In the genomic region with DNA sequence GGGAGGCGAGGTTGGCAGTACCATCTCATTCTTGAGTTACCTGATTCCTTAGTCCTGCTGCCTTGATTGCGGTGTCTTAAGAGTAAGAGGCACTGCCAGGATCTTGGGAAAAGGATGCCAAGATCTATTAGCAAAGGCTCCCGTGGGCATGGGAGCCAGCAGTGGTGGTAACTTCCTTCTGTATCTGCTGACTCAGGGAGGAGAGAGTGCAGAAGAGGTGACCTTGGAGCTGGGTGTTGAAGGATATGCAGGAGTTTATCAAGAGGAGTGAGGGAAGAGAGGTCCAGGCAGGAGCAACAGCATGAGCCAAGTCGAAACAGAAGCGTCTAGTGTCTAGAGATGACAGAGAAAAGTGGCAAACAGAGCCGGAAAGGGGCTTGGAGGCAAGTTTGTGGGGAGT, we compare ENCODE assay signal across 20 cellular contexts. TPM values are rescaled to one million over a fixed set of nuclear protein-coding genes. Genes with fewer than 3 reads are reported as not detected.
A peak's percentile ranks its signal among the peaks of the same experiment; 100 is the strongest.
DNase-seq lines count a peak whose midpoint lies in the region; ATAC-seq, FAIRE-seq and TF ChIP-seq lines count a peak whose summit lies in the region.
"Had no signal": no experiment of that assay in that cellular context is flagged by ENCODE, and none has a peak within 500 bp of the region (broad histone marks: within the 10 kb centered on the region; RNA-seq: fewer than 3 reads in every experiment).

No MANE protein-coding gene starts in this region.

- H3K9me3 ChIP-seq in IMR-90 (ENCODE audit: control insufficient read depth, insufficient read depth, low read length): no peaks in the 10 kb centered on the region
- H3K9me3 ChIP-seq in K562 (replicated peaks; ENCODE audit: control insufficient read depth, insufficient read depth, low read depth, low read length): no peaks in the 10 kb centered on the region
- no peaks in the 10 kb centered on the region for H3K9me3 ChIP-seq in neutrophil
- H3K9me3 ChIP-seq: sigmoid colon, testis had no signal

- H2BK15ac ChIP-seq in IMR-90 (ENCODE audit: low read depth, low read length): no peak overlapping the region

- peaks cover 4% of the 10 kb centered on the region; the same call in 1 of the 2 replicates for H3K36me3 ChIP-seq in IMR-90 (ENCODE audit: control insufficient read depth, insufficient read depth, low read length)
- H3K36me3 ChIP-seq in K562 (ENCODE audit: control insufficient read depth, insufficient read depth, low read length): no peaks in the 10 kb centered on the region
- peaks cover 20% of the 10 kb centered on the region for H3K36me3 ChIP-seq in neutrophil
- H3K36me3 ChIP-seq: sigmoid colon had no signal

- FAIRE-seq in K562 (lab: Jason Lieb, UNC): no peak
- FAIRE-seq: RCC 7860 had no signal

- H3K14ac ChIP-seq in IMR-90 (replicated peaks; ENCODE audit: low read depth, low read length): no peak overlapping the region

- no peak overlapping the region for H2BK120ac ChIP-seq in IMR-90 (ENCODE audit: low read depth, low read length)

- peaks cover 13% of the 10 kb centered on the region for H3K4me1 ChIP-seq in IMR-90 (ENCODE audit: control insufficient read depth, insufficient read depth, low read length)
- H3K4me1 ChIP-seq in K562 (replicated peaks in 1 of 2; ENCODE audit: control insufficient read depth in 2 of 2, insufficient read depth in 2 of 2, low read length in 2 of 2): peaks cover 37 to 57% of the 10 kb centered on the region in 2 experiments
- H3K4me1 ChIP-seq in neutrophil (ENCODE audit: control insufficient read depth in 1 of 2, insufficient read depth in 1 of 2, low read depth in 1 of 2, low read length in 1 of 2): peaks cover 29 to 31% of the 10 kb centered on the region in 2 experiments

- no peak for DNase-seq in IMR-90
- DNase-seq in K562 (ENCODE audit: extremely low read depth in 1 of 4, low spot score in 3 of 4): no peak
- DNase-seq in NCI-H510A treated with DMSO at 0.1 percent for 48 hours (lab: John Stamatoyannopoulos, UW): no peak
- no peak for DNase-seq in hypothalamus (lab: John Stamatoyannopoulos, UW)
- DNase-seq: aorta, GDM1, GM23248, NCI-H1105 treated with DMSO at 0.1 percent for 48 hours, NCI-H2171 treated with DMSO at 0.1 percent for 48 hours, NCI-H82, sigmoid colon, testis had no signal

- no peaks in the 10 kb centered on the region for H3K79me1 ChIP-seq in IMR-90 (ENCODE audit: low read depth in 1 of 2, low read length in 2 of 2)

- in situ Hi-C loops in IMR-90 (cut with MboI; ENCODE audit: low sequenced_read_pairs) (no loop called here), K562 (cut with MboI) (loop anchor here (10.0 kb wide), 1 partner anchor 454 kb away; a partner anchor contains a TSS)

- intact Hi-C loops in IMR-90 (cut with micrococcal nuclease): no loop called here
- intact Hi-C loops in K562 (cut with micrococcal nuclease): no loop called here

- POLR2A ChIA-PET in IMR-90 (lab: Charles Lee; ENCODE audit: unreplicated experiment): no interaction called here
- POLR2A ChIA-PET in K562 (lab: Yijun Ruan, JAX): interaction anchor here (0.7 to 1.2 kb wide), 4 partner anchors 14 to 82 kb away, joined by 3 to 4 read pairs (median 4); no protein-coding TSS in a partner anchor

- no peak overlapping the region for H3K9ac ChIP-seq in IMR-90 (ENCODE audit: low read depth, low read length)
- H3K9ac ChIP-seq in K562 (ENCODE audit: insufficient read depth in 1 of 2, low read depth in 2 of 2, low read length in 2 of 2): peak overlapping the region in 1 of 2 experiments; percentile 47; a peak in 2 of 4 replicates
- H3K9ac ChIP-seq: GM23248 had no signal

- H3K23ac ChIP-seq in IMR-90 (ENCODE audit: low read depth, low read length): no peak overlapping the region

- no peak overlapping the region; the same call in 1 of the 2 replicates for H3K4ac ChIP-seq in IMR-90 (ENCODE audit: low read depth, low read length)

- no peaks in the 10 kb centered on the region; the same call in 1 of the 2 replicates for H3K9me1 ChIP-seq in IMR-90 (ENCODE audit: insufficient read depth, low read length)
- H3K9me1 ChIP-seq in K562 (ENCODE audit: control insufficient read depth, insufficient read depth, low read length): no peaks in the 10 kb centered on the region

- H3K18ac ChIP-seq in IMR-90 (ENCODE audit: low read depth, low read length): no peak overlapping the region

- H3K27me3 ChIP-seq in IMR-90 (ENCODE audit: control insufficient read depth, insufficient read depth, low read length) (no peaks in the 10 kb centered on the region), K562 (ENCODE audit: control insufficient read depth in 2 of 2, insufficient read depth in 2 of 2, low read length in 2 of 2) (no peaks in the 10 kb centered on the region), neutrophil (peaks cover 22% of the 10 kb centered on the region)
- H3K27me3 ChIP-seq: sigmoid colon, testis had no signal

- no peak for TF ChIP-seq RAD21 in IMR-90 (IDR thresholded peaks at IDR 0.05; ENCODE audit: low read length)
- TF ChIP-seq RAD21 in K562 (CRISPR knock-in tag; conservative IDR thresholded peaks at IDR 0.05 in 1 of 2, IDR thresholded peaks at IDR 0.05 in 1 of 2): no peak

- no peak for ATAC-seq in IMR-90 (ENCODE audit: low read depth)
- no peak for ATAC-seq in K562
- no peak for ATAC-seq in GM21367 (IDR thresholded peaks at IDR 0.05; ENCODE audit: unreplicated experiment)
- ATAC-seq in HG03520 (IDR thresholded peaks at IDR 0.05; ENCODE audit: unreplicated experiment): no peak
- ATAC-seq: T-cell, WTC11 had no signal

- TF ChIP-seq CTCF in C4-2B (conservative IDR thresholded peaks at IDR 0.05): no peak
- no peak for TF ChIP-seq CTCF in IMR-90 (conservative IDR thresholded peaks at IDR 0.05; ENCODE audit: low read depth, low read length)
- no peak for TF ChIP-seq CTCF in K562 (IDR thresholded peaks at IDR 0.05 in 2 of 3, conservative IDR thresholded peaks at IDR 0.05 in 1 of 3; ENCODE audit: insufficient read depth in 2 of 3, low read depth in 1 of 3, low read length in 3 of 3)
- no peak for TF ChIP-seq CTCF in neutrophil (IDR thresholded peaks at IDR 0.05)

- BruUV-seq in IMR-90 (replicated peaks; lab: Mats Ljungman, UMichigan) (no TSS peak), K562 (replicated peaks; lab: Mats Ljungman, UMichigan) (no TSS peak)

- H4K20me1 ChIP-seq in IMR-90 (ENCODE audit: insufficient read depth, low read length): no peaks in the 10 kb centered on the region
- no peaks in the 10 kb centered on the region for H4K20me1 ChIP-seq in K562 (replicated peaks; ENCODE audit: control insufficient read depth, insufficient read depth, low read length)

- dilution Hi-C loops in IMR-90 (cut with HindIII; ENCODE audit: low sequenced_read_pairs, unreplicated experiment): no loop called here

- no peak overlapping the region for H2BK5ac ChIP-seq in IMR-90 (ENCODE audit: low read depth, low read length, poor library complexity, severe bottlenecking)

- CTCF ChIA-PET in IMR-90 (lab: Yijun Ruan, JAX) (no interaction called here), K562 (lab: Yijun Ruan, JAX; ENCODE audit: low intra/inter-chr PET ratio) (no interaction called here)

- H3K4me2 ChIP-seq in IMR-90 (ENCODE audit: low read depth, low read length) (no peak overlapping the region), K562 (ENCODE audit: insufficient read depth, low read length) (no peak overlapping the region; the same call in 1 of the 2 replicates)

- 90% methylated on average over 3 of the region's 6 CpGs; no CpG with 5 or more reads in 1 of the 2 experiments for WGBS in IMR-90 (ENCODE audit: extremely low coverage in 2 of 2, insufficient read length in 1 of 2), 2 experiments
- 55% methylated on average over 6 of the region's 6 CpGs for WGBS in K562 (ENCODE audit: insufficient coverage, low coverage, missing lambda C conversion rate)

- no peak for TF ChIP-seq EP300 in K562 (IDR thresholded peaks at IDR 0.05; ENCODE audit: low read length)

- H3K4me3 ChIP-seq in IMR-90 (ENCODE audit: insufficient read depth, low read depth, low read length) (no peak overlapping the region), K562 (no peak overlapping the region), neutrophil (ENCODE audit: low read depth in 1 of 2, low read length in 1 of 2) (no peak overlapping the region)
- H3K4me3 ChIP-seq: GM23248, sigmoid colon, testis had no signal

- H2AK9ac ChIP-seq in IMR-90 (replicated peaks; ENCODE audit: low read depth, low read length, poor library complexity): peak overlapping the region; percentile 83

- H4K5ac ChIP-seq in IMR-90 (ENCODE audit: low read depth, low read length): no peak overlapping the region

- peak overlapping the region; percentile 0 for H2AFZ ChIP-seq in IMR-90 (replicated peaks; ENCODE audit: low read length, poor library complexity)
- peak overlapping the region; percentile 57; the same call in 1 of the 2 replicates for H2AFZ ChIP-seq in K562 (ENCODE audit: low read depth, low read length)
- H2AFZ ChIP-seq: GM23248 had no signal

- H2AK5ac ChIP-seq in IMR-90 (ENCODE audit: low read depth, low read length): no peak overlapping the region

- no peak overlapping the region for H3K56ac ChIP-seq in IMR-90 (ENCODE audit: extremely low read depth, insufficient read depth, low read length)

- TF ChIP-seq POLR2A in IMR-90 (IDR thresholded peaks at IDR 0.05; ENCODE audit: low read depth, low read length) (no peak), K562 (conservative IDR thresholded peaks at IDR 0.05) (no peak)

- no peak overlapping the region; the same call in 1 of the 2 replicates for H4K91ac ChIP-seq in IMR-90 (ENCODE audit: insufficient read depth, low read depth, low read length)

- H3K79me2 ChIP-seq in K562 (ENCODE audit: control insufficient read depth, insufficient read depth, low read length): no peaks in the 10 kb centered on the region

- H2BK20ac ChIP-seq in IMR-90 (ENCODE audit: low read depth, low read length): no peak overlapping the region; the same call in 1 of the 2 replicates

- peak overlapping the region; percentile 13 for H3K27ac ChIP-seq in C4-2B
- no peak overlapping the region for H3K27ac ChIP-seq in IMR-90 (ENCODE audit: insufficient read depth, low read length)
- 0 out of 3 replicates have a peak overlapping the region, but pooled peaks have one; percentile 10 for H3K27ac ChIP-seq in K562 (ENCODE audit: extremely low read depth, low read depth, low read length)
- peak overlapping the region; percentile 62 for H3K27ac ChIP-seq in neutrophil
- H3K27ac ChIP-seq: GM23248, sigmoid colon, testis had no signal

- H4K8ac ChIP-seq in IMR-90 (ENCODE audit: low read depth in 2 of 2, low read length in 2 of 2): no peak overlapping the region

RNA-seq across cellular contexts. Expression of a gene that starts 4.5 kb away (rescaled TPM):
- total RNA-seq in IMR-90 (2012; rRNA removed) (0.18 and 0.28 TPM in 2 replicates), K562 (2014; rRNA removed) (0.82 and 1.1 TPM in 2 replicates), K562 (2014; rRNA removed; fragmentation: Illumina TruSeq; extraction: Trizol) (0.41 and 0.51 TPM in 2 replicates), K562 (2015; rRNA removed; fragmentation: Illumina TruSeq; extraction: Trizol) (0.29 and 0.45 TPM in 2 replicates), K562 (2021) (0.47 and 0.66 TPM in 2 replicates)
- polyA plus RNA-seq in IMR-90 (2012; rRNA removed) (0.32 and 0.34 TPM in 2 replicates), K562 (2011; rRNA removed) (0.08 and 0.14 TPM in 2 replicates), K562 (2014; fragmentation: Illumina TruSeq; extraction: Trizol) (0.55 and 0.70 TPM in 2 replicates), K562 (2014; fragmentation: Nextera tagmentation; extraction: Ambion mirVana) (under 1 TPM; 0.11 to 0.13 TPM), K562 (2014; rRNA removed) (0.37 and 0.47 TPM in 2 replicates)
- polyA plus RNA-seq in IMR-90 (2012; cell fraction: cytosol; rRNA removed): 0.26 and 0.43 TPM in 2 replicates
- polyA plus RNA-seq in IMR-90 (2012; cell fraction: nucleus; rRNA removed; ENCODE audit: low replicate concordance): 0.13 and 0.34 TPM in 2 replicates
- not detected in 2 replicates for total RNA-seq in K562 (2011; cell fraction: chromatin; rRNA removed; ENCODE audit: low replicate concordance)
- not detected in 2 replicates for total RNA-seq in K562 (2011; cell fraction: nucleolus; rRNA removed)
- not detected in 2 replicates for total RNA-seq in K562 (2011; cell fraction: nucleoplasm; rRNA removed)
- polyA plus RNA-seq in K562 (2011; cell fraction: cytosol; rRNA removed): 0.18 and 0.22 TPM in 2 replicates
- 0.10 and 0.56 TPM in 2 replicates for polyA plus RNA-seq in K562 (2011; cell fraction: nucleus; rRNA removed)
- polyA plus RNA-seq in K562 (2012): 0.39 and 0.48 TPM in 2 replicates
- not detected in 2 replicates for polyA minus RNA-seq in K562 (2011; rRNA and poly(A)+ RNA removed)
- not detected in 2 replicates for polyA minus RNA-seq in K562 (2011; cell fraction: cytosol; rRNA and poly(A)+ RNA removed)
- polyA minus RNA-seq in K562 (2011; cell fraction: nucleus; rRNA and poly(A)+ RNA removed): not detected in 2 replicates
- total RNA-seq: activated CD8-positive, alpha-beta memory T cell treated with anti-CD3 and anti-CD28 coated beads for 36 hours; aorta; GM23248; sigmoid colon; T-cell had no signal
- polyA plus RNA-seq: GM23248 had no signal

RNA-seq across cellular contexts. Expression of a gene that starts 29.6 kb away (rescaled TPM):
- total RNA-seq in IMR-90 (2012; rRNA removed) (under 0.01 TPM in 1 of 2 replicates, not detected in the other), K562 (2014; rRNA removed) (0.36 and 1.0 TPM in 2 replicates), K562 (2014; rRNA removed; fragmentation: Illumina TruSeq; extraction: Trizol) (not detected in 2 replicates), K562 (2015; rRNA removed; fragmentation: Illumina TruSeq; extraction: Trizol) (0.14 and 0.49 TPM in 2 replicates), K562 (2021) (1.1 and 1.6 TPM in 2 replicates)
- polyA plus RNA-seq in IMR-90 (2012; rRNA removed) (0.10 and 0.13 TPM in 2 replicates), K562 (2011; rRNA removed) (0.14 and 0.29 TPM in 2 replicates), K562 (2014; fragmentation: Illumina TruSeq; extraction: Trizol) (not detected in 2 replicates), K562 (2014; fragmentation: Nextera tagmentation; extraction: Ambion mirVana) (not detected), K562 (2014; rRNA removed) (0.52 and 0.78 TPM in 2 replicates)
- polyA plus RNA-seq in IMR-90 (2012; cell fraction: cytosol; rRNA removed): 0.41 and 0.54 TPM in 2 replicates
- polyA plus RNA-seq in IMR-90 (2012; cell fraction: nucleus; rRNA removed; ENCODE audit: low replicate concordance): 0.05 and 0.18 TPM in 2 replicates
- total RNA-seq in K562 (2011; cell fraction: chromatin; rRNA removed; ENCODE audit: low replicate concordance): 0.44 and 0.67 TPM in 2 replicates
- total RNA-seq in K562 (2011; cell fraction: nucleolus; rRNA removed): 1.0 and 1.2 TPM in 2 replicates
- 0.44 and 0.46 TPM in 2 replicates for total RNA-seq in K562 (2011; cell fraction: nucleoplasm; rRNA removed)
- 0.12 and 0.75 TPM in 2 replicates for polyA plus RNA-seq in K562 (2011; cell fraction: cytosol; rRNA removed)
- 0.11 and 0.44 TPM in 2 replicates for polyA plus RNA-seq in K562 (2011; cell fraction: nucleus; rRNA removed)
- 0.68 and 1.4 TPM in 2 replicates for polyA plus RNA-seq in K562 (2012)
- 0.07 and 0.15 TPM in 2 replicates for polyA minus RNA-seq in K562 (2011; rRNA and poly(A)+ RNA removed)
- polyA minus RNA-seq in K562 (2011; cell fraction: cytosol; rRNA and poly(A)+ RNA removed): 2.5 TPM in 1 of 2 replicates, not detected in the other
- 0.33 and 0.54 TPM in 2 replicates for polyA minus RNA-seq in K562 (2011; cell fraction: nucleus; rRNA and poly(A)+ RNA removed)
- total RNA-seq: GM23248 had no signal

RNA-seq across cellular contexts. Expression of a gene that starts 34.1 kb away (rescaled TPM):
- total RNA-seq in IMR-90 (2012; rRNA removed): 8.4 and 8.6 TPM in 2 replicates
- polyA plus RNA-seq in IMR-90 (2012; rRNA removed): 40.4 and 47.0 TPM in 2 replicates
- polyA plus RNA-seq in IMR-90 (2012; cell fraction: cytosol; rRNA removed): 50.7 and 52.3 TPM in 2 replicates
- polyA plus RNA-seq in IMR-90 (2012; cell fraction: nucleus; rRNA removed; ENCODE audit: low replicate concordance): 95.5 and 110 TPM in 2 replicates
- total RNA-seq in K562 (2011; cell fraction: chromatin; rRNA removed; ENCODE audit: low replicate concordance): 2.9 and 3.1 TPM in 2 replicates
- 1.2 and 1.8 TPM in 2 replicates for total RNA-seq in K562 (2011; cell fraction: nucleolus; rRNA removed)
- 1.5 and 2.5 TPM in 2 replicates for total RNA-seq in K562 (2011; cell fraction: nucleoplasm; rRNA removed)
- total RNA-seq in K562 (2014; rRNA removed): 1.0 and 1.8 TPM in 2 replicates
- total RNA-seq in K562 (2014; rRNA removed; fragmentation: Illumina TruSeq; extraction: Trizol): 1.1 and 1.3 TPM in 2 replicates
- 2.5 and 2.6 TPM in 2 replicates for total RNA-seq in K562 (2015; rRNA removed; fragmentation: Illumina TruSeq; extraction: Trizol)
- total RNA-seq in K562 (2021): 4.8 and 5.7 TPM in 2 replicates
- 0.43 and 2.0 TPM in 2 replicates for polyA plus RNA-seq in K562 (2011; rRNA removed)
- 0.63 and 1.5 TPM in 2 replicates for polyA plus RNA-seq in K562 (2011; cell fraction: cytosol; rRNA removed)
- 3.6 and 6.0 TPM in 2 replicates for polyA plus RNA-seq in K562 (2011; cell fraction: nucleus; rRNA removed)
- 6.6 and 17.5 TPM in 2 replicates for polyA plus RNA-seq in K562 (2012)
- 4.0 and 4.2 TPM in 2 replicates for polyA plus RNA-seq in K562 (2014; fragmentation: Illumina TruSeq; extraction: Trizol)
- under 1 TPM; 0.23 to 0.27 TPM for polyA plus RNA-seq in K562 (2014; fragmentation: Nextera tagmentation; extraction: Ambion mirVana)
- polyA plus RNA-seq in K562 (2014; rRNA removed): 4.7 and 8.9 TPM in 2 replicates
- 0.30 and 0.67 TPM in 2 replicates for polyA minus RNA-seq in K562 (2011; rRNA and poly(A)+ RNA removed)
- 0.95 and 3.6 TPM in 2 replicates for polyA minus RNA-seq in K562 (2011; cell fraction: cytosol; rRNA and poly(A)+ RNA removed)
- polyA minus RNA-seq in K562 (2011; cell fraction: nucleus; rRNA and poly(A)+ RNA removed): 0.67 and 0.78 TPM in 2 replicates
- total RNA-seq: activated CD8-positive, alpha-beta memory T cell treated with anti-CD3 and anti-CD28 coated beads for 36 hours had no signal
